Comparison of ENCODE assay signal across 8 cellular contexts in genomic region chr11:83241291-83241946, GRCh38. TPM values are rescaled to one million over a fixed set of nuclear protein-coding genes. Genes with fewer than 3 reads are reported as not detected.
DNase-seq lines count a peak whose midpoint lies in the region; ATAC-seq, FAIRE-seq and TF ChIP-seq lines count a peak whose summit lies in the region.

No MANE protein-coding gene starts in this region.

- H3K4me2 ChIP-seq in A549 (no peak overlapping the region), astrocyte (ENCODE audit: low read length) (no peak overlapping the region)

- no peaks in the 10 kb centered on the region for H3K79me2 ChIP-seq in astrocyte (ENCODE audit: insufficient read depth, low read length)

- H3K27me3 Mint-ChIP-seq in astrocyte (ENCODE audit: low read depth, unreplicated experiment), result no peaks in the 10 kb centered on the region

- no peak overlapping the region for H3K4me3 Mint-ChIP-seq in astrocyte (ENCODE audit: unreplicated experiment)

- H3K4me1 ChIP-seq in A549, result no peaks in the 10 kb centered on the region
- H3K4me1 ChIP-seq in astrocyte (ENCODE audit: insufficient read depth, low read length), result no peaks in the 10 kb centered on the region
- no peaks in the 10 kb centered on the region for H3K4me1 ChIP-seq in testis

- H3K4me1 Mint-ChIP-seq in astrocyte (ENCODE audit: low read depth, unreplicated experiment), result no peaks in the 10 kb centered on the region

- intact Hi-C loops in testis (cut with DNase I; ENCODE audit: low total_unique reads), result no loop called here

- POLR2A ChIA-PET in A549 (lab: Yijun Ruan, JAX), result no interaction called here

- TF ChIP-seq POLR2A in A549 (IDR thresholded peaks at IDR 0.05; ENCODE audit: low read length) (no peak), testis (IDR thresholded peaks at IDR 0.05) (no peak)

- peak; percentile 100 for ATAC-seq in A549
- ATAC-seq in HG02798 (IDR thresholded peaks at IDR 0.05; ENCODE audit: poor library complexity, unreplicated experiment), result peak; percentile 82
- no peak for ATAC-seq in GM18498 (IDR thresholded peaks at IDR 0.05; ENCODE audit: unreplicated experiment)

- TF ChIP-seq CTCF in A549 (IDR thresholded peaks at IDR 0.05) (peak; percentile 71), astrocyte (IDR thresholded peaks at IDR 0.05; ENCODE audit: insufficient read depth, low read depth, low read length) (peak; percentile 73), testis (IDR thresholded peaks at IDR 0.05) (peak in 1 of 3 experiments; percentile 29)

- no peaks in the 10 kb centered on the region for H3K9me3 Mint-ChIP-seq in astrocyte (ENCODE audit: unreplicated experiment)

- 10% methylated on average over 5 of the region's 5 CpGs for WGBS in A549 (ENCODE audit: missing lambda C conversion rate)
- 41 to 60% methylated on average over 5 of the region's 5 CpGs for WGBS in testis, 2 donors

- TF ChIP-seq RAD21 in A549 (conservative IDR thresholded peaks at IDR 0.05 in 1 of 2, IDR thresholded peaks at IDR 0.05 in 1 of 2), result peak; percentile 37 to 40; a peak in 2 of 5 replicates

- H3K4me3 ChIP-seq in A549, result no peak overlapping the region
- no peak overlapping the region for H3K4me3 ChIP-seq in astrocyte (ENCODE audit: insufficient read depth, low read depth, low read length)
- no peak overlapping the region for H3K4me3 ChIP-seq in testis

- no peak overlapping the region for H3K27ac ChIP-seq in A549
- no peak overlapping the region for H3K27ac ChIP-seq in astrocyte (ENCODE audit: low read depth, low read length)
- H3K27ac ChIP-seq in testis, result no peak overlapping the region

- H3K36me3 ChIP-seq in astrocyte (ENCODE audit: insufficient read depth, low read length) (no peaks in the 10 kb centered on the region), testis (ENCODE audit: low read depth, missing control alignments) (no peaks in the 10 kb centered on the region)

- no peak overlapping the region for H3K9ac ChIP-seq in astrocyte (ENCODE audit: low read length)

- TF ChIP-seq EP300 in A549 (IDR thresholded peaks at IDR 0.05), result no peak

- no peak overlapping the region for H2AFZ ChIP-seq in astrocyte (ENCODE audit: low read depth, low read length)

- DNase-seq in A549 (ENCODE audit: low read depth in 1 of 2, low spot score in 1 of 2), result peak; percentile 64 to 76
- DNase-seq in NCI-H446 (lab: John Stamatoyannopoulos, UW), result peak; percentile 36 to 69
- peak; percentile 64 for DNase-seq in astrocyte (ENCODE audit: low read depth)
- peak; percentile 54 for DNase-seq in inferior parietal cortex (ENCODE audit: extremely low spot score)
- DNase-seq in testis, result peak; percentile 80

- H3K27ac Mint-ChIP-seq in astrocyte (ENCODE audit: unreplicated experiment), result no peak overlapping the region

- H4K20me1 ChIP-seq in astrocyte (ENCODE audit: insufficient read depth, low read length), result no peaks in the 10 kb centered on the region

- no peaks in the 10 kb centered on the region for H3K36me3 Mint-ChIP-seq in astrocyte (ENCODE audit: low read depth, unreplicated experiment)

- CTCF ChIA-PET in A549 (lab: Yijun Ruan, JAX), result interaction anchor here (0.7 to 1.0 kb wide), 2 partner anchors 9 to 41 kb away, joined by 3 to 5 read pairs; no protein-coding TSS in a partner anchor

- no peaks in the 10 kb centered on the region for H3K27me3 ChIP-seq in astrocyte (ENCODE audit: insufficient read depth, low read length)
- no peaks in the 10 kb centered on the region for H3K27me3 ChIP-seq in testis

- FAIRE-seq in A549 (lab: Jason Lieb, UNC), result no peak
- peak; percentile 67 for FAIRE-seq in G401.6 (lab: Jason Lieb, UNC)
- FAIRE-seq in astrocyte (lab: Jason Lieb, UNC), result peak; percentile 90

- H3K9me3 ChIP-seq in A549 (no peaks in the 10 kb centered on the region), astrocyte (ENCODE audit: insufficient read depth, low read depth, low read length) (no peaks in the 10 kb centered on the region), testis (no peaks in the 10 kb centered on the region)

TF ChIP-seq in A549, 52 proteins besides CTCF, POLR2A, EP300 and RAD21:
- TF ChIP-seq FOSL2 (IDR thresholded peaks at IDR 0.05) (peak; percentile 20; the same call in 1 of the 2 replicates), FOSL2 (CRISPR knock-in tag; IDR thresholded peaks at IDR 0.05) (peak; percentile 89), HDAC2 (IDR thresholded peaks at IDR 0.05) (no peak), SMC3 (IDR thresholded peaks at IDR 0.05) (peak; percentile 31; the same call in 2 of the 3 replicates)

RNA-seq across cellular contexts. Expression of gene CCDC90B, which starts 44.7 kb away (rescaled TPM):
- polyA plus RNA-seq in A549 (2011; rRNA removed) (57.4 and 80.5 TPM in 2 replicates), A549 (2017; fragmentation: RNase III; extraction: RNeasy Plus Mini Kit Qiagen cat#74134 plus additional on column Dnase treatment) (63.7 to 65.9 TPM (median 65.5 TPM) in 3 replicates), testis (ENCODE audit: insufficient read depth, low read depth, low replicate concordance) (162 TPM)
- polyA plus RNA-seq in A549 (2012; cell fraction: cytosol; rRNA removed), result 21.7 and 22.3 TPM in 2 replicates
- 9.0 and 9.2 TPM in 2 replicates for polyA plus RNA-seq in A549 (2012; cell fraction: nucleus; rRNA removed)
- polyA minus RNA-seq in A549 (2011; rRNA and poly(A)+ RNA removed), result 19.3 and 22.7 TPM in 2 replicates
- total RNA-seq in astrocyte (67.5 and 68.0 TPM in 2 replicates), testis (10 to 100 TPM; 67.4 to 78.3 TPM)

RNA-seq across cellular contexts. Expression of gene ANKRD42, which starts 47.9 kb away (rescaled TPM):
- polyA plus RNA-seq in A549 (2011; rRNA removed), result 10.9 and 13.2 TPM in 2 replicates
- polyA plus RNA-seq in A549 (2012; cell fraction: cytosol; rRNA removed), result 5.0 and 5.2 TPM in 2 replicates
- polyA plus RNA-seq in A549 (2012; cell fraction: nucleus; rRNA removed), result 3.0 and 4.4 TPM in 2 replicates
- 9.1 to 11.0 TPM (median 10.9 TPM) in 3 replicates for polyA plus RNA-seq in A549 (2017; fragmentation: RNase III; extraction: RNeasy Plus Mini Kit Qiagen cat#74134 plus additional on column Dnase treatment)
- 7.1 and 8.5 TPM in 2 replicates for polyA minus RNA-seq in A549 (2011; rRNA and poly(A)+ RNA removed)
- total RNA-seq in astrocyte, result 15.0 and 16.4 TPM in 2 replicates
- total RNA-seq in testis, result 10 to 100 TPM; 49.8 to 66.1 TPM
- polyA plus RNA-seq in testis (ENCODE audit: insufficient read depth, low read depth, low replicate concordance), result 79.7 TPM
